ENCODE assay signal across 10 cellular contexts in genomic region chr2:37809525-37809924, GRCh38.
A peak's percentile ranks its signal among the peaks of the same experiment; 100 is the strongest.
DNase-seq lines count a peak whose midpoint lies in the region; ATAC-seq and TF ChIP-seq lines count a peak whose summit lies in the region.
"Had no signal": no experiment of that assay in that cellular context is flagged by ENCODE, and none has a peak within 500 bp of the region (broad histone marks: within the 10 kb centered on the region; RNA-seq: fewer than 3 reads in every experiment).

No MANE protein-coding gene starts in this region.

- intact Hi-C loops in OCI-LY7 (cut with micrococcal nuclease; ENCODE audit: unreplicated experiment) (loop anchor here (1.0 kb wide), 1 partner anchor 263 kb away; no protein-coding TSS in a partner anchor), prostate gland (cut with DNase I) (no loop called here)
- intact Hi-C loops in activated T-helper 1 cell treated with anti-CD3 and anti-CD28 coated beads, Interleukin-12 subunit alpha, Interleukin-12 subunit beta, Interleukin-2, Interleukin-4 antibody, amounts not matched to agents 30 ng/mL and 10 ng/mL and 1 ng/mL, durations not matched to agents 14 hours and 24 hours and 36 hours (cut with micrococcal nuclease) = no loop called here

- no peak for ATAC-seq in GM21423 (IDR thresholded peaks at IDR 0.05; ENCODE audit: unreplicated experiment)

- H3K27ac Mint-ChIP-seq in activated T-helper 1 cell treated with anti-CD3 and anti-CD28 coated beads, Interleukin-12 subunit alpha, Interleukin-12 subunit beta, Interleukin-2, Interleukin-4 antibody, amounts not matched to agents 30 ng/mL and 10 ng/mL and 1 ng/mL, durations not matched to agents 14 hours and 24 hours and 36 hours = no peak overlapping the region
- H3K27ac Mint-ChIP-seq: activated naive CD4-positive, alpha-beta T cell treated with anti-CD3 and anti-CD28 coated beads, Interleukin-2, amount 50 U/mL, for 24 hours had no signal

- H3K79me2 ChIP-seq in OCI-LY7 (ENCODE audit: insufficient read depth, low read depth, low read length) = no peaks in the 10 kb centered on the region

- CTCF ChIA-PET in OCI-LY7 (lab: Charles Lee; ENCODE audit: unreplicated experiment) = no interaction called here

- no peaks in the 10 kb centered on the region for H3K4me1 Mint-ChIP-seq in activated T-helper 1 cell treated with anti-CD3 and anti-CD28 coated beads, Interleukin-12 subunit alpha, Interleukin-12 subunit beta, Interleukin-2, Interleukin-4 antibody, amounts not matched to agents 30 ng/mL and 10 ng/mL and 1 ng/mL, durations not matched to agents 14 hours and 24 hours and 36 hours (ENCODE audit: low read depth)

- 31% methylated on average over 1 of the region's 1 CpG for WGBS in prostate gland

- H3K36me3 ChIP-seq in OCI-LY7 (ENCODE audit: insufficient read depth, low read length) (no peaks in the 10 kb centered on the region), prostate gland (no peaks in the 10 kb centered on the region)

- no peak for DNase-seq in GM10266 (ENCODE audit: extremely low spot score)
- DNase-seq in OCI-LY7 (ENCODE audit: low spot score) = no peak
- peak; percentile 46 for DNase-seq in fibroblast of gingiva (ENCODE audit: low read depth)
- no peak for DNase-seq in prostate gland (ENCODE audit: low spot score)
- DNase-seq in occipital lobe (lab: John Stamatoyannopoulos, UW) = no peak
- no peak for DNase-seq in activated T-helper 1 cell treated with anti-CD3 and anti-CD28 coated beads, Interleukin-12 subunit alpha, Interleukin-12 subunit beta, Interleukin-2, Interleukin-4 antibody, amounts not matched to agents 30 ng/mL and 10 ng/mL and 1 ng/mL, durations not matched to agents 14 hours and 24 hours and 36 hours (ENCODE audit: low spot score)
- DNase-seq in DMS114 treated with DMSO at 0.1 percent for 48 hours (lab: John Stamatoyannopoulos, UW; ENCODE audit: unreplicated experiment) = no peak
- DNase-seq: stimulated activated CD4-positive, alpha-beta T cell treated with anti-CD3 and anti-CD28 coated beads, Interleukin-15, amount 100 ng/mL, for 24 hours had no signal

- BruUV-seq in OCI-LY7 (replicated peaks; lab: Mats Ljungman, UMichigan) = no TSS peak

- H3K27ac ChIP-seq in OCI-LY7 (ENCODE audit: low read depth, low read length, poor library complexity, severe bottlenecking) (no peak overlapping the region), prostate gland (no peak overlapping the region)

- no peaks in the 10 kb centered on the region for H3K9me2 ChIP-seq in OCI-LY7 (ENCODE audit: insufficient read depth, low read length)

- TF ChIP-seq POLR2A in prostate gland (IDR thresholded peaks at IDR 0.05) = no peak

- H3K4me3 ChIP-seq in OCI-LY7 (ENCODE audit: low read depth, low read length, poor library complexity, severe bottlenecking) (no peak overlapping the region), prostate gland (no peak overlapping the region)

- POLR2A ChIA-PET in OCI-LY7 (lab: Charles Lee) = no interaction called here

- TF ChIP-seq CTCF in GM10266 (IDR thresholded peaks at IDR 0.05; ENCODE audit: control insufficient read depth, insufficient read depth, low read depth, missing control alignments) (peak; percentile 5), OCI-LY7 (conservative IDR thresholded peaks at IDR 0.05; ENCODE audit: low read length) (peak; percentile 74), prostate gland (IDR thresholded peaks at IDR 0.05) (peak in 3 of 4 experiments; percentile 25 to 56 (median 46))

- H3K27me3 Mint-ChIP-seq in activated T-helper 1 cell treated with anti-CD3 and anti-CD28 coated beads, Interleukin-12 subunit alpha, Interleukin-12 subunit beta, Interleukin-2, Interleukin-4 antibody, amounts not matched to agents 30 ng/mL and 10 ng/mL and 1 ng/mL, durations not matched to agents 14 hours and 24 hours and 36 hours (ENCODE audit: insufficient read depth) = peaks cover 8% of the 10 kb centered on the region
- H3K27me3 Mint-ChIP-seq: activated naive CD4-positive, alpha-beta T cell treated with anti-CD3 and anti-CD28 coated beads, Interleukin-2, amount 50 U/mL, for 24 hours had no signal

- H3K4me1 ChIP-seq in OCI-LY7 (ENCODE audit: insufficient read depth, low read length, poor library complexity, severe bottlenecking) = no peaks in the 10 kb centered on the region
- H3K4me1 ChIP-seq in prostate gland (replicated peaks) = no peaks in the 10 kb centered on the region

- H3K4me3 Mint-ChIP-seq in activated T-helper 1 cell treated with anti-CD3 and anti-CD28 coated beads, Interleukin-12 subunit alpha, Interleukin-12 subunit beta, Interleukin-2, Interleukin-4 antibody, amounts not matched to agents 30 ng/mL and 10 ng/mL and 1 ng/mL, durations not matched to agents 14 hours and 24 hours and 36 hours = no peak overlapping the region
- H3K4me3 Mint-ChIP-seq: activated naive CD4-positive, alpha-beta T cell treated with anti-CD3 and anti-CD28 coated beads, Interleukin-2, amount 50 U/mL, for 24 hours had no signal

- H2AFZ ChIP-seq in OCI-LY7 (ENCODE audit: low read length) = no peak overlapping the region

- no peaks in the 10 kb centered on the region for H3K27me3 ChIP-seq in prostate gland (replicated peaks; ENCODE audit: insufficient read depth)

- no peaks in the 10 kb centered on the region for H3K36me3 Mint-ChIP-seq in activated T-helper 1 cell treated with anti-CD3 and anti-CD28 coated beads, Interleukin-12 subunit alpha, Interleukin-12 subunit beta, Interleukin-2, Interleukin-4 antibody, amounts not matched to agents 30 ng/mL and 10 ng/mL and 1 ng/mL, durations not matched to agents 14 hours and 24 hours and 36 hours (ENCODE audit: low read depth)
- H3K36me3 Mint-ChIP-seq: activated naive CD4-positive, alpha-beta T cell treated with anti-CD3 and anti-CD28 coated beads, Interleukin-2, amount 50 U/mL, for 24 hours had no signal

- no peaks in the 10 kb centered on the region for H3K9me3 ChIP-seq in OCI-LY7 (ENCODE audit: low read length)
- no peaks in the 10 kb centered on the region for H3K9me3 ChIP-seq in prostate gland

- no peak overlapping the region for H3K4me2 ChIP-seq in OCI-LY7 (ENCODE audit: low read length)

- H3K9me3 Mint-ChIP-seq in activated T-helper 1 cell treated with anti-CD3 and anti-CD28 coated beads, Interleukin-12 subunit alpha, Interleukin-12 subunit beta, Interleukin-2, Interleukin-4 antibody, amounts not matched to agents 30 ng/mL and 10 ng/mL and 1 ng/mL, durations not matched to agents 14 hours and 24 hours and 36 hours = peaks cover 14% of the 10 kb centered on the region

- no peaks in the 10 kb centered on the region for H4K20me1 ChIP-seq in OCI-LY7 (ENCODE audit: insufficient read depth, low read length)

Comparison
In these comparisons a context has a peak if more than half of its experiments do, and no peak if none do; other contexts are left out.
1. CTCF ChIP-seq: peak in every context shown above with its lines; median percentile 74 in OCI-LY7; 46 in prostate gland; 5 in GM10266.